In genomic region chr2:203679401-203679800, GRCh38 we compare ENCODE assay signal across 23 cellular contexts. TPM values are rescaled to one million over a fixed set of nuclear protein-coding genes. Genes with fewer than 3 reads are reported as not detected.
"Had no signal": no experiment of that assay in that cellular context is flagged by ENCODE, and none has a peak within 500 bp of the region (broad histone marks: within the 10 kb centered on the region; RNA-seq: fewer than 3 reads in every experiment).

No MANE protein-coding gene starts in this region.

- H3K9me3 Mint-ChIP-seq: dendritic cell treated with granulocyte-macrophage colony-stimulating factor and Interleukin-4, amounts not matched to agents 40 ng/mL and 50 ng/mL, for 4 days; effector memory CD8-positive, alpha-beta T cell; endodermal cell had no signal

- DNase-seq: colonic mucosa; cortex of kidney; effector CD8-positive, alpha-beta T cell; effector memory CD8-positive, alpha-beta T cell; endodermal cell; esophagus squamous epithelium; foreskin fibroblast; foreskin melanocyte; gastrocnemius medialis; glutamatergic neuron; heart right ventricle; hippocampal formation; left cardiac atrium; left lung; left ventricle myocardium superior; lower lobe of right lung; mesendoderm; midbrain; naive thymus-derived CD4-positive, alpha-beta T cell had no signal

- H3K27ac Mint-ChIP-seq: dendritic cell treated with granulocyte-macrophage colony-stimulating factor and Interleukin-4, amounts not matched to agents 40 ng/mL and 50 ng/mL, for 4 days; effector memory CD8-positive, alpha-beta T cell; endodermal cell; memory B cell had no signal

- H3K4me1 Mint-ChIP-seq: memory B cell had no signal

- H3K27me3 Mint-ChIP-seq: dendritic cell treated with granulocyte-macrophage colony-stimulating factor and Interleukin-4, amounts not matched to agents 40 ng/mL and 50 ng/mL, for 4 days; effector memory CD8-positive, alpha-beta T cell; naive thymus-derived CD4-positive, alpha-beta T cell had no signal

- H3K27ac ChIP-seq: colonic mucosa, esophagus squamous epithelium, gastrocnemius medialis, heart right ventricle, left lung, lower lobe of right lung had no signal

- H3K9me3 ChIP-seq: colonic mucosa, esophagus squamous epithelium, gastrocnemius medialis, heart right ventricle, left lung, lower lobe of right lung had no signal

- H3K4me3 ChIP-seq: colonic mucosa, esophagus squamous epithelium, gastrocnemius medialis, heart right ventricle, left lung, lower lobe of right lung had no signal

- H3K27me3 ChIP-seq: colonic mucosa, esophagus squamous epithelium, gastrocnemius medialis, heart right ventricle, left lung had no signal

- H3K4me3 Mint-ChIP-seq: dendritic cell treated with granulocyte-macrophage colony-stimulating factor and Interleukin-4, amounts not matched to agents 40 ng/mL and 50 ng/mL, for 4 days; effector memory CD8-positive, alpha-beta T cell; endodermal cell; memory B cell had no signal

- H3K4me1 ChIP-seq: colonic mucosa had no signal

- ATAC-seq: effector memory CD8-positive, alpha-beta T cell; gastrocnemius medialis; heart right ventricle; left cardiac atrium; left lung; left ventricle myocardium superior; lower lobe of right lung; naive thymus-derived CD4-positive, alpha-beta T cell had no signal

- H3K36me3 ChIP-seq: colonic mucosa, esophagus squamous epithelium, gastrocnemius medialis, heart right ventricle, left lung, lower lobe of right lung had no signal

RNA-seq across cellular contexts. Expression of gene CD28, which starts 27.0 kb away (rescaled TPM):
- total RNA-seq: endodermal cell, epithelial cell of proximal tubule, kidney epithelial cell had no signal
